11 cellular contexts compared by ENCODE assay signal in genomic region chr19:10110076-10110971, GRCh38. TPM values are rescaled to one million over a fixed set of nuclear protein-coding genes. Genes with fewer than 3 reads are reported as not detected.
A peak's percentile ranks its signal among the peaks of the same experiment; 100 is the strongest.
DNase-seq lines count a peak whose midpoint lies in the region; ATAC-seq and TF ChIP-seq lines count a peak whose summit lies in the region.
"Had no signal": no experiment of that assay in that cellular context is flagged by ENCODE, and none has a peak within 500 bp of the region (broad histone marks: within the 10 kb centered on the region; RNA-seq: fewer than 3 reads in every experiment).

No MANE protein-coding gene starts in this region.

- peaks cover 56% of the 10 kb centered on the region for H3K4me1 ChIP-seq in CD4-positive, CD25-positive, alpha-beta regulatory T cell (ENCODE audit: control insufficient read depth, insufficient read depth, low read length, poor library complexity, severe bottlenecking)

- no peaks in the 10 kb centered on the region for H3K27me3 ChIP-seq in CD4-positive, CD25-positive, alpha-beta regulatory T cell (ENCODE audit: control insufficient read depth, insufficient read depth, low read length)
- H3K27me3 ChIP-seq: right atrium auricular region had no signal

- H3K4me3 Mint-ChIP-seq in CD4-positive, CD25-positive, alpha-beta regulatory T cell: peak overlapping the region in 3 of 4 donors; percentile 35 to 68 (median 61)
- H3K4me3 Mint-ChIP-seq in central memory CD8-positive, alpha-beta T cell: peak overlapping the region; percentile 85

- no peak for ATAC-seq in CD4-positive, CD25-positive, alpha-beta regulatory T cell (ENCODE audit: low read depth in 2 of 2)
- no peak for ATAC-seq in central memory CD8-positive, alpha-beta T cell (replicated peaks; ENCODE audit: extremely low read depth, poor library complexity, severe bottlenecking)
- ATAC-seq in GM18511 (IDR thresholded peaks at IDR 0.05; ENCODE audit: unreplicated experiment): no peak

- no peaks in the 10 kb centered on the region for H3K9me3 Mint-ChIP-seq in CD4-positive, CD25-positive, alpha-beta regulatory T cell
- H3K9me3 Mint-ChIP-seq in central memory CD8-positive, alpha-beta T cell: no peaks in the 10 kb centered on the region

- no peak for DNase-seq in CD4-positive, CD25-positive, alpha-beta regulatory T cell
- DNase-seq in central memory CD8-positive, alpha-beta T cell (ENCODE audit: low spot score in 2 of 2): no peak
- DNase-seq in DMS 273 (lab: John Stamatoyannopoulos, UW; ENCODE audit: unreplicated experiment) (no peak), SHP77 (lab: John Stamatoyannopoulos, UW) (no peak)
- DNase-seq: HCEC 1CT, NCI-H2107, trophoblast cell had no signal

- peaks cover 32% of the 10 kb centered on the region for H3K36me3 ChIP-seq in CD4-positive, CD25-positive, alpha-beta regulatory T cell (ENCODE audit: control insufficient read depth, insufficient read depth, low read length)

- no peak overlapping the region for H3K4me3 ChIP-seq in CD4-positive, CD25-positive, alpha-beta regulatory T cell (ENCODE audit: low read depth, low read length)
- H3K4me3 ChIP-seq: mucosa of descending colon, right atrium auricular region had no signal

- H3K27ac Mint-ChIP-seq in CD4-positive, CD25-positive, alpha-beta regulatory T cell: no peak overlapping the region
- H3K27ac Mint-ChIP-seq in central memory CD8-positive, alpha-beta T cell (ENCODE audit: low read depth): peak overlapping the region; percentile 99

- H3K9me3 ChIP-seq in CD4-positive, CD25-positive, alpha-beta regulatory T cell (ENCODE audit: control insufficient read depth in 2 of 2, low read length in 2 of 2): no peaks in the 10 kb centered on the region
- H3K9me3 ChIP-seq: mucosa of descending colon, right atrium auricular region had no signal

- TF ChIP-seq POLR2A in GM18526 (IDR thresholded peaks at IDR 0.05; ENCODE audit: extremely low read depth, insufficient read length): peak; percentile 19

- H3K4me1 Mint-ChIP-seq in CD4-positive, CD25-positive, alpha-beta regulatory T cell: peaks cover 7 to 56% (median 24%) of the 10 kb centered on the region in 4 donors
- peaks cover 62% of the 10 kb centered on the region for H3K4me1 Mint-ChIP-seq in central memory CD8-positive, alpha-beta T cell

- peaks cover 4% of the 10 kb centered on the region for H3K27me3 Mint-ChIP-seq in CD4-positive, CD25-positive, alpha-beta regulatory T cell
- H3K27me3 Mint-ChIP-seq in central memory CD8-positive, alpha-beta T cell: no peaks in the 10 kb centered on the region

- no peak overlapping the region for H3K27ac ChIP-seq in CD4-positive, CD25-positive, alpha-beta regulatory T cell (ENCODE audit: insufficient read depth, low read length, poor library complexity, severe bottlenecking)
- H3K27ac ChIP-seq: right atrium auricular region had no signal

- H3K36me3 Mint-ChIP-seq in CD4-positive, CD25-positive, alpha-beta regulatory T cell: peaks cover 16% of the 10 kb centered on the region
- H3K36me3 Mint-ChIP-seq in central memory CD8-positive, alpha-beta T cell (ENCODE audit: insufficient read depth): peaks cover 86% of the 10 kb centered on the region

RNA-seq across cellular contexts. Expression of gene P2RY11, which starts 1.2 kb away (rescaled TPM):
- total RNA-seq in CD4-positive, CD25-positive, alpha-beta regulatory T cell: 23.0 TPM
- polyA plus RNA-seq in CD4-positive, CD25-positive, alpha-beta regulatory T cell: 1 to 10 TPM in 3 of 4 donors, under 1 TPM in 1; 0.64 to 2.2 (median 1.6) TPM

RNA-seq across cellular contexts. Expression of gene PPAN, which starts 4.2 kb away (rescaled TPM):
- total RNA-seq in CD4-positive, CD25-positive, alpha-beta regulatory T cell: 62.2 TPM
- polyA plus RNA-seq in CD4-positive, CD25-positive, alpha-beta regulatory T cell: 10 to 100 TPM; 14.1 to 29.2 (median 21.7) TPM

RNA-seq across cellular contexts. Expression of gene ANGPTL6, which starts 7.8 kb away (rescaled TPM):
- 0.30 TPM for total RNA-seq in CD4-positive, CD25-positive, alpha-beta regulatory T cell
- polyA plus RNA-seq in CD4-positive, CD25-positive, alpha-beta regulatory T cell: under 1 TPM; 0.18 to 0.53 (median 0.22) TPM

RNA-seq across cellular contexts. Expression of gene EIF3G, which starts 9.4 kb away (rescaled TPM):
- 328 TPM for total RNA-seq in CD4-positive, CD25-positive, alpha-beta regulatory T cell
- polyA plus RNA-seq in CD4-positive, CD25-positive, alpha-beta regulatory T cell: 100 to 1,000 TPM; 243 to 257 (median 253) TPM

RNA-seq across cellular contexts. Expression of gene SHFL, which starts 24.2 kb away (rescaled TPM):
- 93.2 TPM for total RNA-seq in CD4-positive, CD25-positive, alpha-beta regulatory T cell
- polyA plus RNA-seq in CD4-positive, CD25-positive, alpha-beta regulatory T cell: 10 to 100 TPM; 28.0 to 29.4 (median 28.6) TPM
